Comparison of ENCODE assay signal across 1 cellular context in genomic region chr20:8318999-8319614, GRCh38.
TF ChIP-seq lines count a peak whose summit lies in the region.

No MANE protein-coding gene starts in this region.

TF ChIP-seq in GM23338, 12 proteins besides CTCF, POLR2A, EP300 and RAD21 (continued from another document):
- no peak for TF ChIP-seq ZNF462 (CRISPR knock-in tag; IDR thresholded peaks at IDR 0.05)
- TF ChIP-seq POLR2AphosphoS5 (IDR thresholded peaks at IDR 0.05; ENCODE audit: low read depth) = no peak
- TF ChIP-seq NANOG (IDR thresholded peaks at IDR 0.05; ENCODE audit: borderline replicate concordance) = no peak
- no peak for TF ChIP-seq EZH2phosphoT487 (IDR thresholded peaks at IDR 0.05; ENCODE audit: unreplicated experiment)
- no peak for TF ChIP-seq STAT1 (IDR thresholded peaks at IDR 0.05; ENCODE audit: unreplicated experiment)
- no peak for TF ChIP-seq EZH2 (IDR thresholded peaks at IDR 0.05; ENCODE audit: low read depth, unreplicated experiment)
- no peak for TF ChIP-seq ZNF114 (CRISPR knock-in tag; IDR thresholded peaks at IDR 0.05)
- TF ChIP-seq JUNB (IDR thresholded peaks at IDR 0.05; ENCODE audit: unreplicated experiment) = no peak
- TF ChIP-seq CREB1 (CRISPR knock-in tag; IDR thresholded peaks at IDR 0.05; ENCODE audit: low read depth) = no peak
- no peak for TF ChIP-seq REST (IDR thresholded peaks at IDR 0.05; ENCODE audit: unreplicated experiment)
